ENCODE assay signal across 1 cellular context in genomic region chr17:62163847-62164246, GRCh38.
A peak's percentile ranks its signal among the peaks of the same experiment; 100 is the strongest.
TF ChIP-seq lines count a peak whose summit lies in the region.

No MANE protein-coding gene starts in this region.

TF ChIP-seq in K562, 482 proteins besides CTCF, POLR2A, EP300 and RAD21 (continued from another document and continues in another):
- TF ChIP-seq, protein P1, sequence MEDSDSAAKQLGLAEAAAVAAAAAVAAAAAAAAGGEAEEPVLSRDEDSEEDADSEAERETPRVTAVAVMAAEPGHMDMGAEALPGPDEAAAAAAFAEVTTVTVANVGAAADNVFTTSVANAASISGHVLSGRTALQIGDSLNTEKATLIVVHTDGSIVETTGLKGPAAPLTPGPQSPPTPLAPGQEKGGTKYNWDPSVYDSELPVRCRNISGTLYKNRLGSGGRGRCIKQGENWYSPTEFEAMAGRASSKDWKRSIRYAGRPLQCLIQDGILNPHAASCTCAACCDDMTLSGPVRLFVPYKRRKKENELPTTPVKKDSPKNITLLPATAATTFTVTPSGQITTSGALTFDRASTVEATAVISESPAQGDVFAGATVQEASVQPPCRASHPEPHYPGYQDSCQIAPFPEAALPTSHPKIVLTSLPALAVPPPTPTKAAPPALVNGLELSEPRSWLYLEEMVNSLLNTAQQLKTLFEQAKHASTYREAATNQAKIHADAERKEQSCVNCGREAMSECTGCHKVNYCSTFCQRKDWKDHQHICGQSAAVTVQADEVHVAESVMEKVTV (CRISPR knock-in tag; IDR thresholded peaks at IDR 0.05), result no peak
- TF ChIP-seq MBD1 (CRISPR knock-in tag; IDR thresholded peaks at IDR 0.05), result no peak
- no peak for TF ChIP-seq HMBOX1 (IDR thresholded peaks at IDR 0.05)
- no peak for TF ChIP-seq NCOA2 (IDR thresholded peaks at IDR 0.05; ENCODE audit: partially characterized antibody in 2 of 2)
- no peak for TF ChIP-seq E2F1 (CRISPR knock-in tag; IDR thresholded peaks at IDR 0.05)
- TF ChIP-seq MTA1 (IDR thresholded peaks at IDR 0.05; ENCODE audit: borderline replicate concordance), result peak; percentile 69; the same call in 1 of the 2 replicates
- TF ChIP-seq TAL1 (IDR thresholded peaks at IDR 0.05), result peak; percentile 32; the same call in 1 of the 2 replicates
- no peak for TF ChIP-seq ZNF324 (CRISPR knock-in tag; IDR thresholded peaks at IDR 0.05)
- no peak for TF ChIP-seq TGIF2 (CRISPR knock-in tag; IDR thresholded peaks at IDR 0.05)
- no peak for TF ChIP-seq FOXA1 (IDR thresholded peaks at IDR 0.05; ENCODE audit: borderline replicate concordance)
- peak; percentile 43; the same call in 1 of the 2 replicates for TF ChIP-seq TEAD4 (IDR thresholded peaks at IDR 0.05; ENCODE audit: low read length)
- no peak for TF ChIP-seq TEAD4 (CRISPR knock-in tag; IDR thresholded peaks at IDR 0.05; ENCODE audit: borderline replicate concordance)
- peak; percentile 25; the same call in 1 of the 2 replicates for TF ChIP-seq TCF3 (CRISPR knock-in tag; IDR thresholded peaks at IDR 0.05)
- TF ChIP-seq DPF2 (IDR thresholded peaks at IDR 0.05), result 0 out of 2 replicates have a peak, but pooled peaks have one; percentile 29
- TF ChIP-seq, protein P2, sequence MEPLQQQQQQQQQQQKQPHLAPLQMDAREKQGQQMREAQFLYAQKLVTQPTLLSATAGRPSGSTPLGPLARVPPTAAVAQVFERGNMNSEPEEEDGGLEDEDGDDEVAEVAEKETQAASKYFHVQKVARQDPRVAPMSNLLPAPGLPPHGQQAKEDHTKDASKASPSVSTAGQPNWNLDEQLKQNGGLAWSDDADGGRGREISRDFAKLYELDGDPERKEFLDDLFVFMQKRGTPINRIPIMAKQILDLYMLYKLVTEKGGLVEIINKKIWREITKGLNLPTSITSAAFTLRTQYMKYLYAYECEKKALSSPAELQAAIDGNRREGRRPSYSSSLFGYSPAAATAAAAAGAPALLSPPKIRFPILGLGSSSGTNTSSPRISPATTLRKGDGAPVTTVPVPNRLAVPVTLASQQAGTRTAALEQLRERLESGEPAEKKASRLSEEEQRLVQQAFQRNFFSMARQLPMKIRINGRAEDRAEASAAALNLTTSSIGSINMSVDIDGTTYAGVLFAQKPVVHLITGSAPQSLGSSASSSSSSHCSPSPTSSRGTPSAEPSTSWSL (CRISPR knock-in tag; IDR thresholded peaks at IDR 0.05; ENCODE audit: borderline replicate concordance), result no peak
- TF ChIP-seq ZNF764 (CRISPR knock-in tag; IDR thresholded peaks at IDR 0.05; ENCODE audit: low read depth), result no peak
- TF ChIP-seq MAFK (IDR thresholded peaks at IDR 0.05; ENCODE audit: low read length), result no peak
- TF ChIP-seq HIVEP1 (CRISPR knock-in tag; IDR thresholded peaks at IDR 0.05), result no peak
- TF ChIP-seq ZNF507 (tag; conservative IDR thresholded peaks at IDR 0.05), result no peak
- TF ChIP-seq ATF7 (IDR thresholded peaks at IDR 0.05), result no peak
- TF ChIP-seq SOX6 (IDR thresholded peaks at IDR 0.05), result 0 out of 2 replicates have a peak, but pooled peaks have one; percentile 27
- no peak for TF ChIP-seq HNRNPK (IDR thresholded peaks at IDR 0.05; ENCODE audit: low read depth, low read length, poor library complexity, severe bottlenecking)
- TF ChIP-seq SREBF2 (CRISPR knock-in tag; IDR thresholded peaks at IDR 0.05), result no peak
- TF ChIP-seq TBP (optimal IDR thresholded peaks at IDR 0.05; ENCODE audit: low read depth, low read length), result no peak
- no peak for TF ChIP-seq ZNF644 (tag; IDR thresholded peaks at IDR 0.05; ENCODE audit: low read depth)
- no peak for TF ChIP-seq ZBED1 (IDR thresholded peaks at IDR 0.05)
- no peak for TF ChIP-seq ZNF347 (CRISPR knock-in tag; IDR thresholded peaks at IDR 0.05; ENCODE audit: low read depth)
- TF ChIP-seq CBFA2T3 (IDR thresholded peaks at IDR 0.05), result peak; percentile 75
- TF ChIP-seq OTX1 (CRISPR knock-in tag; IDR thresholded peaks at IDR 0.05), result no peak
- no peak for TF ChIP-seq ZNF12 (CRISPR knock-in tag; IDR thresholded peaks at IDR 0.05)
- no peak for TF ChIP-seq HNRNPLL (IDR thresholded peaks at IDR 0.05; ENCODE audit: low read depth, low read length, poor library complexity, severe bottlenecking)
- no peak for TF ChIP-seq ZNF655 (CRISPR knock-in tag; IDR thresholded peaks at IDR 0.05)
- 0 out of 4 replicates have a peak, but pooled peaks of 1 of the 2 experiments have one; percentile 13 for TF ChIP-seq HDAC1 (IDR thresholded peaks at IDR 0.05)
- no peak for TF ChIP-seq YBX1 (IDR thresholded peaks at IDR 0.05)
- peak; percentile 79 for TF ChIP-seq ZEB2 (IDR thresholded peaks at IDR 0.05)
- TF ChIP-seq RFX5 (IDR thresholded peaks at IDR 0.05; ENCODE audit: low read depth, low read length), result no peak
- TF ChIP-seq, protein P3, sequence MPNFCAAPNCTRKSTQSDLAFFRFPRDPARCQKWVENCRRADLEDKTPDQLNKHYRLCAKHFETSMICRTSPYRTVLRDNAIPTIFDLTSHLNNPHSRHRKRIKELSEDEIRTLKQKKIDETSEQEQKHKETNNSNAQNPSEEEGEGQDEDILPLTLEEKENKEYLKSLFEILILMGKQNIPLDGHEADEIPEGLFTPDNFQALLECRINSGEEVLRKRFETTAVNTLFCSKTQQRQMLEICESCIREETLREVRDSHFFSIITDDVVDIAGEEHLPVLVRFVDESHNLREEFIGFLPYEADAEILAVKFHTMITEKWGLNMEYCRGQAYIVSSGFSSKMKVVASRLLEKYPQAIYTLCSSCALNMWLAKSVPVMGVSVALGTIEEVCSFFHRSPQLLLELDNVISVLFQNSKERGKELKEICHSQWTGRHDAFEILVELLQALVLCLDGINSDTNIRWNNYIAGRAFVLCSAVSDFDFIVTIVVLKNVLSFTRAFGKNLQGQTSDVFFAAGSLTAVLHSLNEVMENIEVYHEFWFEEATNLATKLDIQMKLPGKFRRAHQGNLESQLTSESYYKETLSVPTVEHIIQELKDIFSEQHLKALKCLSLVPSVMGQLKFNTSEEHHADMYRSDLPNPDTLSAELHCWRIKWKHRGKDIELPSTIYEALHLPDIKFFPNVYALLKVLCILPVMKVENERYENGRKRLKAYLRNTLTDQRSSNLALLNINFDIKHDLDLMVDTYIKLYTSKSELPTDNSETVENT (CRISPR knock-in tag; IDR thresholded peaks at IDR 0.05), result no peak
- TF ChIP-seq FOXA3 (CRISPR knock-in tag; conservative IDR thresholded peaks at IDR 0.05 in 1 of 2, IDR thresholded peaks at IDR 0.05 in 1 of 2), result 0 out of 4 replicates have a peak, but pooled peaks of 1 of the 2 experiments have one; percentile 30
- no peak for TF ChIP-seq MGA (IDR thresholded peaks at IDR 0.05)
- TF ChIP-seq ZNF780A (CRISPR knock-in tag; IDR thresholded peaks at IDR 0.05), result no peak
- TF ChIP-seq ZNF436 (CRISPR knock-in tag; IDR thresholded peaks at IDR 0.05), result no peak
- TF ChIP-seq ZNF184 (CRISPR knock-in tag; IDR thresholded peaks at IDR 0.05), result no peak
- TF ChIP-seq NFIC (IDR thresholded peaks at IDR 0.05), result peak; percentile 72
